ENCODE assay signal across 9 cellular contexts in genomic region chr17:81518113-81518784, GRCh38. TPM values are rescaled to one million over a fixed set of nuclear protein-coding genes. Genes with fewer than 3 reads are reported as not detected.
A peak's percentile ranks its signal among the peaks of the same experiment; 100 is the strongest.
DNase-seq lines count a peak whose midpoint lies in the region; ATAC-seq and TF ChIP-seq lines count a peak whose summit lies in the region.
"Had no signal": no experiment of that assay in that cellular context is flagged by ENCODE, and none has a peak within 500 bp of the region (broad histone marks: within the 10 kb centered on the region; RNA-seq: fewer than 3 reads in every experiment).

No MANE protein-coding gene starts in this region.

- H3K36me3 ChIP-seq in PC-3 (ENCODE audit: low read depth, low read length), result no peaks in the 10 kb centered on the region
- H3K36me3 ChIP-seq: SJCRH30 had no signal

- no peaks in the 10 kb centered on the region for H3K9me2 ChIP-seq in PC-3 (replicated peaks; ENCODE audit: low read length)

- no peaks in the 10 kb centered on the region for H3K36me3 Mint-ChIP-seq in glutamatergic neuron (ENCODE audit: unreplicated experiment)

- peak overlapping the region; percentile 63 for H3K4me3 Mint-ChIP-seq in glutamatergic neuron (ENCODE audit: unreplicated experiment)

- POLR2A ChIA-PET in PC-3 (lab: Charles Lee; ENCODE audit: unreplicated experiment), result no interaction called here

- no peaks in the 10 kb centered on the region for H3K9me3 ChIP-seq in PC-3 (ENCODE audit: low read length)
- H3K9me3 ChIP-seq: SJCRH30 had no signal

- peak overlapping the region; percentile 80 for H2AFZ ChIP-seq in PC-3 (ENCODE audit: low read length)

- peak overlapping the region; percentile 82 for H3K9ac ChIP-seq in PC-3 (ENCODE audit: low read length)

- BruUV-seq in PC-3 (replicated peaks; lab: Mats Ljungman, UMichigan), result no TSS peak

- CTCF ChIA-PET in PC-3 (lab: Charles Lee), result interaction anchor here (0.6 to 1.4 kb wide), 5 partner anchors 10 to 49 kb away, joined by 3 to 9 read pairs (median 3); partner anchors contain the start of genes FAAP100 and FSCN2

- no peaks in the 10 kb centered on the region for H4K20me1 ChIP-seq in PC-3 (ENCODE audit: low read length)

- peaks cover 4% of the 10 kb centered on the region for H3F3A ChIP-seq in PC-3 (ENCODE audit: low read length, unreplicated experiment)

- no peak for TF ChIP-seq CTCF in GM12875 (IDR thresholded peaks at IDR 0.05; ENCODE audit: borderline replicate concordance, insufficient read depth, low read depth, low read length)
- TF ChIP-seq CTCF in PC-3 (conservative IDR thresholded peaks at IDR 0.05; ENCODE audit: low read depth, low read length), result no peak
- no peak for TF ChIP-seq CTCF in glutamatergic neuron (IDR thresholded peaks at IDR 0.05; ENCODE audit: partially characterized antibody, unreplicated experiment)

- intact Hi-C loops in PC-3 (cut with micrococcal nuclease), result loop anchor here (10.0 kb wide), 1 partner anchor 123 kb away; the partner anchor contains the start of gene BAHCC1

- peaks cover 35% of the 10 kb centered on the region for H3K79me2 ChIP-seq in PC-3 (ENCODE audit: low read length)

- peak overlapping the region; percentile 99 for H3K4me2 ChIP-seq in PC-3 (ENCODE audit: low read length)

- peaks cover 13% of the 10 kb centered on the region for H3K4me1 Mint-ChIP-seq in glutamatergic neuron (ENCODE audit: low read depth, unreplicated experiment)

- peak overlapping the region; percentile 61; the same call in 1 of the 2 replicates for H3K27ac ChIP-seq in PC-3 (ENCODE audit: low read length)
- H3K27ac ChIP-seq: SJCRH30 had no signal

- H3K27me3 ChIP-seq in PC-3 (ENCODE audit: low read length), result no peaks in the 10 kb centered on the region

- H3K4me3 ChIP-seq in GM12875 (ENCODE audit: low read depth, low read length), result peak overlapping the region; percentile 62
- peak overlapping the region; percentile 78 for H3K4me3 ChIP-seq in PC-3 (ENCODE audit: low read length)
- peak overlapping the region; percentile 40 for H3K4me3 ChIP-seq in skeletal muscle cell (ENCODE audit: low read depth, low read length)
- H3K4me3 ChIP-seq: SJCRH30 had no signal

- peaks cover 15% of the 10 kb centered on the region for H3K27me3 Mint-ChIP-seq in glutamatergic neuron (ENCODE audit: unreplicated experiment)

- peaks cover 14% of the 10 kb centered on the region for H3K9me3 Mint-ChIP-seq in glutamatergic neuron (ENCODE audit: unreplicated experiment)

- peak; percentile 2 for ATAC-seq in PC-3
- ATAC-seq in GM18873 (IDR thresholded peaks at IDR 0.05; ENCODE audit: low FRiP score, unreplicated experiment), result no peak

- H3K4me1 ChIP-seq in PC-3 (ENCODE audit: insufficient read depth, low read length), result peaks cover 47% of the 10 kb centered on the region

- peak overlapping the region; percentile 57 for H3K27ac Mint-ChIP-seq in glutamatergic neuron (ENCODE audit: unreplicated experiment)

- peak; percentile 25 for DNase-seq in PC-3
- peak; percentile 68 for DNase-seq in glutamatergic neuron
- no peak for DNase-seq in skeletal muscle cell (ENCODE audit: low read depth)
- no peak for DNase-seq in RKO (ENCODE audit: low spot score)
- no peak for DNase-seq in middle frontal gyrus (ENCODE audit: extremely low spot score, low spot score)
- DNase-seq in SW480 (ENCODE audit: low spot score), result no peak

RNA-seq across cellular contexts. Expression of gene ACTG1, which starts 5.7 kb away (rescaled TPM):
- total RNA-seq in PC-3 (2014; rRNA removed) (4,503 and 4,798 TPM in 2 replicates), glutamatergic neuron (ENCODE audit: unreplicated experiment) (5,342 TPM)

RNA-seq across cellular contexts. Expression of gene FSCN2, which starts 9.9 kb away (rescaled TPM):
- total RNA-seq in PC-3 (2014; rRNA removed) (0.87 and 2.4 TPM in 2 replicates), glutamatergic neuron (ENCODE audit: unreplicated experiment) (6.1 TPM)

RNA-seq across cellular contexts. Expression of gene FAAP100, which starts 33.9 kb away (rescaled TPM):
- total RNA-seq in PC-3 (2014; rRNA removed) (23.3 and 34.6 TPM in 2 replicates), glutamatergic neuron (ENCODE audit: unreplicated experiment) (56.5 TPM)

Comparison
In these comparisons a context has a peak if more than half of its experiments do, and no peak if none do; other contexts are left out.
1. DNase-seq: peak in PC-3 (single experiment) and glutamatergic neuron (single experiment); none in skeletal muscle cell (single experiment), RKO (single experiment), middle frontal gyrus (single experiment) and SW480 (single experiment).
2. Peak in every context shown above with its lines, with median percentiles within 50 percentile points of each other: H3K4me3 ChIP-seq.